ENCODE assay signal across 8 cellular contexts in genomic region chr4:57110635-57111546, GRCh38. TPM values are rescaled to one million over a fixed set of nuclear protein-coding genes. Genes with fewer than 3 reads are reported as not detected.
DNase-seq lines count a peak whose midpoint lies in the region; ATAC-seq and TF ChIP-seq lines count a peak whose summit lies in the region.

No MANE protein-coding gene starts in this region.

- no peak for TF ChIP-seq CTCF in KMS-11 (conservative IDR thresholded peaks at IDR 0.05; ENCODE audit: low read depth, low read length)

- H3K4me1 ChIP-seq in BLaER1 treated with 17β-estradiol and CSF1 and Interleukin-3, amounts not matched to agents 10 nM and 100 nM, result peaks cover 27 to 68% (median 43%) of the 10 kb centered on the region in 10 experiments
- peaks cover 3% of the 10 kb centered on the region for H3K4me1 ChIP-seq in KMS-11 (ENCODE audit: low read depth, poor library complexity, severe bottlenecking)

- H3K27me3 Mint-ChIP-seq in activated T-helper 1 cell treated with anti-CD3 and anti-CD28 coated beads, Interleukin-12 subunit alpha, Interleukin-12 subunit beta, Interleukin-2, Interleukin-4 antibody, amounts not matched to agents 30 ng/mL and 10 ng/mL and 1 ng/mL, durations not matched to agents 14 hours and 24 hours and 36 hours (ENCODE audit: insufficient read depth), result peaks cover 66% of the 10 kb centered on the region
- no peaks in the 10 kb centered on the region for H3K27me3 Mint-ChIP-seq in natural killer cell treated with Interleukin-12 subunit alpha and Interleukin-12 subunit beta and Interleukin-15 and Interleukin-18, amount 100 ng/mL, for 72 hours

- H2AFZ ChIP-seq in KMS-11 (ENCODE audit: low read depth), result peak overlapping the region; percentile 82; the same call in 1 of the 2 replicates

- no peak for DNase-seq in activated T-helper 1 cell treated with anti-CD3 and anti-CD28 coated beads, Interleukin-12 subunit alpha, Interleukin-12 subunit beta, Interleukin-2, Interleukin-4 antibody, amounts not matched to agents 30 ng/mL and 10 ng/mL and 1 ng/mL, durations not matched to agents 14 hours and 24 hours and 36 hours (ENCODE audit: low spot score)
- DNase-seq in foreskin melanocyte (peak; percentile 74), G401 (ENCODE audit: low spot score) (no peak), NCI-H1105 (lab: John Stamatoyannopoulos, UW) (no peak)
- peak; percentile 77 for DNase-seq in natural killer cell treated with Interleukin-12 subunit alpha and Interleukin-12 subunit beta and Interleukin-15 and Interleukin-18, amount 100 ng/mL, for 72 hours (ENCODE audit: low spot score)

- peaks cover 0 to 19% (median 0%) of the 10 kb centered on the region in 11 experiments; a peak in 3 of 22 replicates for H3K36me3 ChIP-seq in BLaER1 treated with 17β-estradiol and CSF1 and Interleukin-3, amounts not matched to agents 10 nM and 100 nM
- H3K36me3 ChIP-seq in KMS-11 (ENCODE audit: insufficient read depth), result no peaks in the 10 kb centered on the region

- peak overlapping the region; percentile 82 to 89 (median 87) for H3K9ac ChIP-seq in BLaER1 treated with 17β-estradiol and CSF1 and Interleukin-3, amounts not matched to agents 10 nM and 100 nM
- H3K9ac ChIP-seq in KMS-11, result no peak overlapping the region; the same call in 1 of the 2 replicates

- peaks cover 11% of the 10 kb centered on the region for H3K4me1 Mint-ChIP-seq in activated T-helper 1 cell treated with anti-CD3 and anti-CD28 coated beads, Interleukin-12 subunit alpha, Interleukin-12 subunit beta, Interleukin-2, Interleukin-4 antibody, amounts not matched to agents 30 ng/mL and 10 ng/mL and 1 ng/mL, durations not matched to agents 14 hours and 24 hours and 36 hours (ENCODE audit: low read depth)
- H3K4me1 Mint-ChIP-seq in natural killer cell treated with Interleukin-12 subunit alpha and Interleukin-12 subunit beta and Interleukin-15 and Interleukin-18, amount 100 ng/mL, for 72 hours (ENCODE audit: low read depth in 2 of 2), result peaks cover 53 to 54% of the 10 kb centered on the region in 2 donors

- peak overlapping the region; percentile 78 to 93 (median 89) for H3K4me2 ChIP-seq in BLaER1 treated with 17β-estradiol and CSF1 and Interleukin-3, amounts not matched to agents 10 nM and 100 nM
- peak overlapping the region; percentile 33 for H3K4me2 ChIP-seq in KMS-11

- H3K4me3 ChIP-seq in BLaER1 treated with 17β-estradiol and CSF1 and Interleukin-3, amounts not matched to agents 10 nM and 100 nM, result peak overlapping the region; percentile 62 to 88 (median 79)
- H3K4me3 ChIP-seq in KMS-11 (IDR thresholded peaks at IDR 0.05; ENCODE audit: insufficient read depth, low read depth, low read length), result peak overlapping the region; percentile 47

- peak; percentile 42 for ATAC-seq in GM19043 (IDR thresholded peaks at IDR 0.05; ENCODE audit: low read depth, unreplicated experiment)
- peak; percentile 71 to 75 for ATAC-seq in natural killer cell treated with Interleukin-12 subunit alpha and Interleukin-12 subunit beta and Interleukin-15 and Interleukin-18, amount 100 ng/mL, for 72 hours

- no peak overlapping the region for H3K27ac Mint-ChIP-seq in activated T-helper 1 cell treated with anti-CD3 and anti-CD28 coated beads, Interleukin-12 subunit alpha, Interleukin-12 subunit beta, Interleukin-2, Interleukin-4 antibody, amounts not matched to agents 30 ng/mL and 10 ng/mL and 1 ng/mL, durations not matched to agents 14 hours and 24 hours and 36 hours
- H3K27ac Mint-ChIP-seq in natural killer cell treated with Interleukin-12 subunit alpha and Interleukin-12 subunit beta and Interleukin-15 and Interleukin-18, amount 100 ng/mL, for 72 hours, result peak overlapping the region; percentile 89 to 97

- H3K36me3 Mint-ChIP-seq in activated T-helper 1 cell treated with anti-CD3 and anti-CD28 coated beads, Interleukin-12 subunit alpha, Interleukin-12 subunit beta, Interleukin-2, Interleukin-4 antibody, amounts not matched to agents 30 ng/mL and 10 ng/mL and 1 ng/mL, durations not matched to agents 14 hours and 24 hours and 36 hours (ENCODE audit: low read depth), result no peaks in the 10 kb centered on the region
- no peaks in the 10 kb centered on the region for H3K36me3 Mint-ChIP-seq in natural killer cell treated with Interleukin-12 subunit alpha and Interleukin-12 subunit beta and Interleukin-15 and Interleukin-18, amount 100 ng/mL, for 72 hours

- H4K20me1 ChIP-seq in BLaER1 treated with 17β-estradiol and CSF1 and Interleukin-3, amounts not matched to agents 10 nM and 100 nM, result no peaks in the 10 kb centered on the region
- no peaks in the 10 kb centered on the region for H4K20me1 ChIP-seq in KMS-11 (ENCODE audit: insufficient read depth)

- H3K9me3 ChIP-seq in BLaER1 treated with 17β-estradiol and CSF1 and Interleukin-3, amounts not matched to agents 10 nM and 100 nM (replicated peaks in 1 of 11), result peaks cover 0 to 14% (median 7%) of the 10 kb centered on the region in 11 experiments; a peak in 10 of 22 replicates

- H3K27me3 ChIP-seq in BLaER1 treated with 17β-estradiol and CSF1 and Interleukin-3, amounts not matched to agents 10 nM and 100 nM, result peaks cover 0 to 12% (median 0%) of the 10 kb centered on the region in 11 experiments; a peak in 6 of 22 replicates
- H3K27me3 ChIP-seq in KMS-11 (ENCODE audit: insufficient read depth, low read depth), result no peaks in the 10 kb centered on the region

- no peaks in the 10 kb centered on the region for H3K9me3 Mint-ChIP-seq in activated T-helper 1 cell treated with anti-CD3 and anti-CD28 coated beads, Interleukin-12 subunit alpha, Interleukin-12 subunit beta, Interleukin-2, Interleukin-4 antibody, amounts not matched to agents 30 ng/mL and 10 ng/mL and 1 ng/mL, durations not matched to agents 14 hours and 24 hours and 36 hours
- no peaks in the 10 kb centered on the region for H3K9me3 Mint-ChIP-seq in natural killer cell treated with Interleukin-12 subunit alpha and Interleukin-12 subunit beta and Interleukin-15 and Interleukin-18, amount 100 ng/mL, for 72 hours

- H3K4me3 Mint-ChIP-seq in activated T-helper 1 cell treated with anti-CD3 and anti-CD28 coated beads, Interleukin-12 subunit alpha, Interleukin-12 subunit beta, Interleukin-2, Interleukin-4 antibody, amounts not matched to agents 30 ng/mL and 10 ng/mL and 1 ng/mL, durations not matched to agents 14 hours and 24 hours and 36 hours, result peak overlapping the region; percentile 75
- peak overlapping the region; percentile 99 for H3K4me3 Mint-ChIP-seq in natural killer cell treated with Interleukin-12 subunit alpha and Interleukin-12 subunit beta and Interleukin-15 and Interleukin-18, amount 100 ng/mL, for 72 hours

- intact Hi-C loops in activated T-helper 1 cell treated with anti-CD3 and anti-CD28 coated beads, Interleukin-12 subunit alpha, Interleukin-12 subunit beta, Interleukin-2, Interleukin-4 antibody, amounts not matched to agents 30 ng/mL and 10 ng/mL and 1 ng/mL, durations not matched to agents 14 hours and 24 hours and 36 hours (cut with micrococcal nuclease), result no loop called here

- no peaks in the 10 kb centered on the region for H3K79me2 ChIP-seq in KMS-11 (ENCODE audit: insufficient read depth, low read depth)

- in situ Hi-C loops in G401 (cut with HindIII; ENCODE audit: low sequenced_read_pairs), result no loop called here

- peak overlapping the region; percentile 68 to 95 (median 90); a peak in 21 of 22 replicates for H3K27ac ChIP-seq in BLaER1 treated with 17β-estradiol and CSF1 and Interleukin-3, amounts not matched to agents 10 nM and 100 nM
- H3K27ac ChIP-seq in KMS-11, result no peak overlapping the region

RNA-seq across cellular contexts. Expression of gene IGFBP7, which starts 0.7 kb away (rescaled TPM):
- total RNA-seq in activated T-helper 1 cell treated with anti-CD3 and anti-CD28 coated beads, Interleukin-12 subunit alpha, Interleukin-12 subunit beta, Interleukin-2, Interleukin-4 antibody, amounts not matched to agents 30 ng/mL and 10 ng/mL and 1 ng/mL, durations not matched to agents 14 hours and 24 hours and 36 hours, result not detected in 2 replicates
- total RNA-seq in natural killer cell treated with Interleukin-12 subunit alpha and Interleukin-12 subunit beta and Interleukin-15 and Interleukin-18, amount 100 ng/mL, for 72 hours, result 10 to 100 TPM; 11.7 to 82.1 TPM
- total RNA-seq in G401 (2014; rRNA removed; shearing (Covaris generic)), result 11.1 and 18.2 TPM in 2 replicates

Comparison
In these comparisons a context has a peak if more than half of its experiments do, and no peak if none do; other contexts are left out.
1. DNase-seq: peak in foreskin melanocyte (single experiment) and natural killer cell treated with Interleukin-12 subunit alpha and Interleukin-12 subunit beta and Interleukin-15 and Interleukin-18, amount 100 ng/mL, for 72 hours (single experiment); none in activated T-helper 1 cell treated with anti-CD3 and anti-CD28 coated beads, Interleukin-12 subunit alpha, Interleukin-12 subunit beta, Interleukin-2, Interleukin-4 antibody, amounts not matched to agents 30 ng/mL and 10 ng/mL and 1 ng/mL, durations not matched to agents 14 hours and 24 hours and 36 hours (single experiment), G401 (single experiment) and NCI-H1105 (single experiment).
2. RNA of gene IGFBP7, which starts 0.7 kb away (total RNA-seq): 11.7 to 82.1 TPM in natural killer cell treated with Interleukin-12 subunit alpha and Interleukin-12 subunit beta and Interleukin-15 and Interleukin-18, amount 100 ng/mL, for 72 hours and 11.1 to 18.2 TPM in G401; not detected in activated T-helper 1 cell treated with anti-CD3 and anti-CD28 coated beads, Interleukin-12 subunit alpha, Interleukin-12 subunit beta, Interleukin-2, Interleukin-4 antibody, amounts not matched to agents 30 ng/mL and 10 ng/mL and 1 ng/mL, durations not matched to agents 14 hours and 24 hours and 36 hours; every median in the first group is over 10 times any median in the second.